ENCODE assay signal across 43 cellular contexts in genomic region chr21:30439975-30440374, GRCh38. TPM values are rescaled to one million over a fixed set of nuclear protein-coding genes. Genes with fewer than 3 reads are reported as not detected.
"Had no signal": no experiment of that assay in that cellular context is flagged by ENCODE, and none has a peak within 500 bp of the region (broad histone marks: within the 10 kb centered on the region; RNA-seq: fewer than 3 reads in every experiment).

Gene KRTAP15-1 (plus strand): TSS chr21:30440275. CDS start chr21:30440328, 53 bp downstream.

- DNase-seq: activated effector memory CD4-positive, alpha-beta T cell treated with anti-CD3 and anti-CD28 coated beads, Interleukin-2, amount 50 U/mL, for 16 hours; activated effector memory CD4-positive, alpha-beta T cell treated with Interleukin-2 at 50 U/mL for 16 hours; activated gamma-delta T cell; activated gamma-delta T cell treated with Interleukin-2 at 50 U/mL for 16 hours; activated naive CD4-positive, alpha-beta T cell; activated naive CD4-positive, alpha-beta T cell treated with anti-CD3 and anti-CD28 coated beads for 36 hours; activated naive CD4-positive, alpha-beta T cell treated with anti-CD3 and anti-CD28 coated beads, Interleukin-2, amount 10 ng/mL, durations not matched to agents 7 days and 5 days; activated naive CD4-positive, alpha-beta T cell treated with anti-CD3 and anti-CD28 coated beads, Interleukin-2, amount 50 U/mL, for 16 hours; activated naive CD4-positive, alpha-beta T cell treated with Interleukin-2 at 50 U/mL for 16 hours; activated naive CD8-positive, alpha-beta T cell treated with anti-CD3 and anti-CD28 coated beads for 36 hours; activated naive CD8-positive, alpha-beta T cell treated with anti-CD3 and anti-CD28 coated beads, Interleukin-2, amount 10 ng/mL, durations not matched to agents 7 days and 5 days; activated naive CD8-positive, alpha-beta T cell treated with anti-CD3 and anti-CD28 coated beads, Interleukin-2, amount 50 U/mL, for 24 hours; activated T-cell treated with anti-CD3 and anti-CD28 coated beads, Interleukin-2, amount 50 U/mL, for 24 hours; activated T-cell treated with anti-CD3 and anti-CD28 coated beads, Interleukin-2, amount 50 U/mL, for 4 hours; activated T-cell treated with anti-CD3 and anti-CD28 coated beads, Interleukin-2, amount 50 U/mL, for 48 hours; activated T-cell treated with anti-CD3 and anti-CD28 coated beads, Interleukin-2, amount 50 U/mL, for 72 hours; adrenal gland; amniotic stem cell; amygdala; anterior cingulate cortex; aorta; body of pancreas; brain microvascular endothelial cell; caudate nucleus; central memory CD4-positive, alpha-beta T cell; cerebellar nuclear complex had no signal

- FAIRE-seq: astrocyte, bronchial epithelial cell had no signal

- H3K9me3 Mint-ChIP-seq: activated naive CD4-positive, alpha-beta T cell treated with anti-CD3 and anti-CD28 coated beads for 36 hours; activated naive CD4-positive, alpha-beta T cell treated with anti-CD3 and anti-CD28 coated beads, Interleukin-2, amount 10 ng/mL, durations not matched to agents 7 days and 5 days; activated naive CD4-positive, alpha-beta T cell treated with anti-CD3 and anti-CD28 coated beads, Interleukin-2, amount 50 U/mL, for 24 hours; activated naive CD4-positive, alpha-beta T cell treated with anti-CD3 and anti-CD28 coated beads, Interleukin-2, amount 50 U/mL, for 72 hours; activated naive CD8-positive, alpha-beta T cell treated with anti-CD3 and anti-CD28 coated beads for 36 hours; activated naive CD8-positive, alpha-beta T cell treated with anti-CD3 and anti-CD28 coated beads, Interleukin-2, amount 10 ng/mL, durations not matched to agents 7 days and 5 days; activated naive CD8-positive, alpha-beta T cell treated with anti-CD3 and anti-CD28 coated beads, Interleukin-2, amount 50 U/mL, for 24 hours; activated T-cell treated with anti-CD3 and anti-CD28 coated beads, Interleukin-2, amount 50 U/mL, for 24 hours; activated T-cell treated with anti-CD3 and anti-CD28 coated beads, Interleukin-2, amount 50 U/mL, for 4 hours; activated T-cell treated with anti-CD3 and anti-CD28 coated beads, Interleukin-2, amount 50 U/mL, for 72 hours; activated T-helper 1 cell treated with anti-CD3 and anti-CD28 coated beads, Interleukin-12 subunit alpha, Interleukin-12 subunit beta, Interleukin-2, Interleukin-4 antibody, amounts not matched to agents 30 ng/mL and 10 ng/mL and 1 ng/mL, durations not matched to agents 14 hours and 24 hours and 36 hours; activated T-helper 2 cell treated with anti-CD3 and anti-CD28 coated beads, Interferon-gamma antibody, Interleukin-2, Interleukin-4, amounts not matched to agents 10 μg/mL and 5 μg/mL and 100 μg/mL, durations not matched to agents 14 hours and 24 hours and 36 hours had no signal

- H3K4me3 Mint-ChIP-seq: activated naive CD4-positive, alpha-beta T cell treated with anti-CD3 and anti-CD28 coated beads for 36 hours; activated naive CD4-positive, alpha-beta T cell treated with anti-CD3 and anti-CD28 coated beads, Interleukin-2, amount 10 ng/mL, durations not matched to agents 7 days and 5 days; activated naive CD4-positive, alpha-beta T cell treated with anti-CD3 and anti-CD28 coated beads, Interleukin-2, amount 50 U/mL, for 24 hours; activated naive CD8-positive, alpha-beta T cell; activated naive CD8-positive, alpha-beta T cell treated with anti-CD3 and anti-CD28 coated beads for 36 hours; activated naive CD8-positive, alpha-beta T cell treated with anti-CD3 and anti-CD28 coated beads, Interleukin-2, amount 10 ng/mL, durations not matched to agents 7 days and 5 days; activated naive CD8-positive, alpha-beta T cell treated with anti-CD3 and anti-CD28 coated beads, Interleukin-2, amount 50 U/mL, for 24 hours; activated T-cell treated with anti-CD3 and anti-CD28 coated beads, Interleukin-2, amount 50 U/mL, for 24 hours; activated T-cell treated with anti-CD3 and anti-CD28 coated beads, Interleukin-2, amount 50 U/mL, for 4 hours; activated T-cell treated with anti-CD3 and anti-CD28 coated beads, Interleukin-2, amount 50 U/mL, for 72 hours; activated T-helper 1 cell treated with anti-CD3 and anti-CD28 coated beads, Interleukin-12 subunit alpha, Interleukin-12 subunit beta, Interleukin-2, Interleukin-4 antibody, amounts not matched to agents 30 ng/mL and 10 ng/mL and 1 ng/mL, durations not matched to agents 14 hours and 24 hours and 36 hours; activated T-helper 17 cell treated with anti-CD3 and anti-CD28 coated beads, Interleukin-2, amount 50 U/mL, for 72 hours; brain; central memory CD8-positive, alpha-beta T cell had no signal

- H3K27ac ChIP-seq: adrenal gland, ascending aorta, body of pancreas, brain microvascular endothelial cell, breast epithelium, cardiac muscle cell had no signal

- H3K4me3 ChIP-seq: adrenal gland, ascending aorta, body of pancreas, breast epithelium, cardiac muscle cell had no signal

- H3K27ac Mint-ChIP-seq: activated naive CD4-positive, alpha-beta T cell treated with anti-CD3 and anti-CD28 coated beads for 36 hours; activated naive CD4-positive, alpha-beta T cell treated with anti-CD3 and anti-CD28 coated beads, Interleukin-2, amount 10 ng/mL, durations not matched to agents 7 days and 5 days; activated naive CD4-positive, alpha-beta T cell treated with anti-CD3 and anti-CD28 coated beads, Interleukin-2, amount 50 U/mL, for 24 hours; activated naive CD8-positive, alpha-beta T cell; activated naive CD8-positive, alpha-beta T cell treated with anti-CD3 and anti-CD28 coated beads for 36 hours; activated naive CD8-positive, alpha-beta T cell treated with anti-CD3 and anti-CD28 coated beads, Interleukin-2, amount 10 ng/mL, durations not matched to agents 7 days and 5 days; activated naive CD8-positive, alpha-beta T cell treated with anti-CD3 and anti-CD28 coated beads, Interleukin-2, amount 50 U/mL, for 24 hours; activated T-cell treated with anti-CD3 and anti-CD28 coated beads, Interleukin-2, amount 50 U/mL, for 24 hours; activated T-cell treated with anti-CD3 and anti-CD28 coated beads, Interleukin-2, amount 50 U/mL, for 72 hours; activated T-helper 1 cell treated with anti-CD3 and anti-CD28 coated beads, Interleukin-12 subunit alpha, Interleukin-12 subunit beta, Interleukin-2, Interleukin-4 antibody, amounts not matched to agents 30 ng/mL and 10 ng/mL and 1 ng/mL, durations not matched to agents 14 hours and 24 hours and 36 hours; activated T-helper 17 cell treated with anti-CD3 and anti-CD28 coated beads, Interleukin-2, amount 50 U/mL, for 72 hours; activated T-helper 2 cell treated with anti-CD3 and anti-CD28 coated beads, Interferon-gamma antibody, Interleukin-2, Interleukin-4, amounts not matched to agents 10 μg/mL and 5 μg/mL and 100 μg/mL, durations not matched to agents 14 hours and 24 hours and 36 hours had no signal

- H3K27me3 ChIP-seq: adrenal gland, ascending aorta, body of pancreas, brain microvascular endothelial cell, breast epithelium, cardiac muscle cell had no signal

- H3K36me3 ChIP-seq: adrenal gland, ascending aorta, brain microvascular endothelial cell, breast epithelium, cardiac muscle cell had no signal

- H3K9me3 ChIP-seq: adrenal gland, ascending aorta, body of pancreas, breast epithelium had no signal

- H3K36me3 Mint-ChIP-seq: activated naive CD4-positive, alpha-beta T cell treated with anti-CD3 and anti-CD28 coated beads, Interleukin-2, amount 10 ng/mL, durations not matched to agents 7 days and 5 days; activated naive CD4-positive, alpha-beta T cell treated with anti-CD3 and anti-CD28 coated beads, Interleukin-2, amount 50 U/mL, for 24 hours; activated naive CD4-positive, alpha-beta T cell treated with anti-CD3 and anti-CD28 coated beads, Interleukin-2, amount 50 U/mL, for 72 hours; activated naive CD8-positive, alpha-beta T cell; activated naive CD8-positive, alpha-beta T cell treated with anti-CD3 and anti-CD28 coated beads for 36 hours; activated naive CD8-positive, alpha-beta T cell treated with anti-CD3 and anti-CD28 coated beads, Interleukin-2, amount 10 ng/mL, durations not matched to agents 7 days and 5 days; brain had no signal

- ATAC-seq: activated naive CD4-positive, alpha-beta T cell treated with anti-CD3 and anti-CD28 coated beads, Interleukin-2, amount 50 U/mL, for 72 hours; activated naive CD8-positive, alpha-beta T cell treated with anti-CD3 and anti-CD28 coated beads, Interleukin-2, amount 50 U/mL, for 24 hours; activated T-cell treated with anti-CD3 and anti-CD28 coated beads, Interleukin-2, amount 50 U/mL, for 4 hours; activated T-cell treated with anti-CD3 and anti-CD28 coated beads, Interleukin-2, amount 50 U/mL, for 72 hours; activated T-helper 17 cell treated with anti-CD3 and anti-CD28 coated beads, Interleukin-2, amount 50 U/mL, for 72 hours; body of pancreas had no signal

- H3K4me1 Mint-ChIP-seq: activated naive CD4-positive, alpha-beta T cell treated with anti-CD3 and anti-CD28 coated beads, Interleukin-2, amount 10 ng/mL, durations not matched to agents 7 days and 5 days; activated naive CD4-positive, alpha-beta T cell treated with anti-CD3 and anti-CD28 coated beads, Interleukin-2, amount 50 U/mL, for 24 hours; activated naive CD8-positive, alpha-beta T cell treated with anti-CD3 and anti-CD28 coated beads for 36 hours; activated naive CD8-positive, alpha-beta T cell treated with anti-CD3 and anti-CD28 coated beads, Interleukin-2, amount 10 ng/mL, durations not matched to agents 7 days and 5 days; activated naive CD8-positive, alpha-beta T cell treated with anti-CD3 and anti-CD28 coated beads, Interleukin-2, amount 50 U/mL, for 24 hours; activated T-helper 17 cell treated with anti-CD3 and anti-CD28 coated beads, Interleukin-2, amount 50 U/mL, for 72 hours; central memory CD8-positive, alpha-beta T cell had no signal

- H3K27me3 Mint-ChIP-seq: activated naive CD4-positive, alpha-beta T cell treated with anti-CD3 and anti-CD28 coated beads, Interleukin-2, amount 10 ng/mL, durations not matched to agents 7 days and 5 days; activated naive CD8-positive, alpha-beta T cell treated with anti-CD3 and anti-CD28 coated beads, Interleukin-2, amount 10 ng/mL, durations not matched to agents 7 days and 5 days; central memory CD8-positive, alpha-beta T cell had no signal

- H3K4me1 ChIP-seq: adrenal gland, ascending aorta, body of pancreas, breast epithelium had no signal

RNA-seq across cellular contexts. Expression of gene KRTAP15-1, which starts in this region (rescaled TPM):
- total RNA-seq: activated naive CD4-positive, alpha-beta T cell treated with anti-CD3 and anti-CD28 coated beads for 36 hours; activated naive CD4-positive, alpha-beta T cell treated with anti-CD3 and anti-CD28 coated beads, Interleukin-2, amount 50 U/mL, for 72 hours; activated naive CD8-positive, alpha-beta T cell treated with anti-CD3 and anti-CD28 coated beads for 36 hours; activated naive CD8-positive, alpha-beta T cell treated with anti-CD3 and anti-CD28 coated beads, Interleukin-2, amount 10 ng/mL, durations not matched to agents 7 days and 5 days; activated T-cell treated with anti-CD3 and anti-CD28 coated beads, Interleukin-2, amount 50 U/mL, for 4 hours; activated T-cell treated with anti-CD3 and anti-CD28 coated beads, Interleukin-2, amount 50 U/mL, for 72 hours; activated T-helper 1 cell treated with anti-CD3 and anti-CD28 coated beads, Interleukin-12 subunit alpha, Interleukin-12 subunit beta, Interleukin-2, Interleukin-4 antibody, amounts not matched to agents 30 ng/mL and 10 ng/mL and 1 ng/mL, durations not matched to agents 14 hours and 24 hours and 36 hours; activated T-helper 17 cell treated with anti-CD3 and anti-CD28 coated beads, Interleukin-2, amount 50 U/mL, for 72 hours; activated T-helper 2 cell treated with anti-CD3 and anti-CD28 coated beads, Interferon-gamma antibody, Interleukin-2, Interleukin-4, amounts not matched to agents 10 μg/mL and 5 μg/mL and 100 μg/mL, durations not matched to agents 14 hours and 24 hours and 36 hours; adrenal gland; aorta; ascending aorta; astrocyte; body of pancreas; breast epithelium; bronchial epithelial cell; cardiac muscle cell; cardiac septum; cerebellum; chondrocyte had no signal
- polyA plus RNA-seq: adipose tissue, adrenal gland, aorta, cardiac muscle cell had no signal
